ENCODE assay signal across 29 cellular contexts in the genomic region with DNA sequence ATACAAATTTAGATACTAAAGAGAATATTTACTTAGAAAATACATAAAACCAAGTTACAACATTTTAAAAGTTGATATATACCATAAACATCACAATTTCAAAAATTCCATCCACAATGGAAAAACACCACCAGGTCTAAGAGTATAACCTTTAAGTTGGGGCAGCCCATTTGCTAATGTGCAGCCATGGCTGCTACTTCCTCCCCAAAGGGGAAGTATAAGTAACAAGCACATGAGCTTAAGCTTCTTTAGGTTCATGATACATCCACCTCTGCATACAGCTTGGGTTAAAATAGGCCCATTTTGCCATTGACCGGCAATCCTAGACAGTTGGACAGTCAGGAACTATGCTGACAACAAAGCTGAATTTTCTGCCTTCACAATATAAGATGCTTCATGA. TPM values are rescaled to one million over a fixed set of nuclear protein-coding genes. Genes with fewer than 3 reads are reported as not detected.
"Had no signal": no experiment of that assay in that cellular context is flagged by ENCODE, and none has a peak within 500 bp of the region (broad histone marks: within the 10 kb centered on the region; RNA-seq: fewer than 3 reads in every experiment).

No MANE protein-coding gene starts in this region.

- H3K27me3 Mint-ChIP-seq: activated CD4-positive, alpha-beta memory T cell treated with anti-CD3 and anti-CD28 coated beads, Interleukin-2, amount 10 ng/mL, durations not matched to agents 7 days and 5 days; activated naive CD4-positive, alpha-beta T cell treated with anti-CD3 and anti-CD28 coated beads, Interleukin-2, amount 50 U/mL, for 24 hours; activated T-cell treated with anti-CD3 and anti-CD28 coated beads, Interleukin-2, amount 50 U/mL, for 24 hours; central memory CD8-positive, alpha-beta T cell; IgD-negative memory B cell had no signal

- H3K9me3 Mint-ChIP-seq: activated CD4-positive, alpha-beta memory T cell treated with anti-CD3 and anti-CD28 coated beads, Interleukin-2, amount 10 ng/mL, durations not matched to agents 7 days and 5 days; activated naive CD4-positive, alpha-beta T cell treated with anti-CD3 and anti-CD28 coated beads, Interleukin-2, amount 50 U/mL, for 24 hours; activated T-cell treated with anti-CD3 and anti-CD28 coated beads, Interleukin-2, amount 50 U/mL, for 24 hours; activated T-helper 1 cell treated with anti-CD3 and anti-CD28 coated beads, Interleukin-12 subunit alpha, Interleukin-12 subunit beta, Interleukin-2, Interleukin-4 antibody, amounts not matched to agents 30 ng/mL and 10 ng/mL and 1 ng/mL, durations not matched to agents 14 hours and 24 hours and 36 hours; T-cell had no signal

- H2AFZ ChIP-seq: PC-9 had no signal

- H3K27ac Mint-ChIP-seq: activated CD4-positive, alpha-beta memory T cell treated with anti-CD3 and anti-CD28 coated beads, Interleukin-2, amount 10 ng/mL, durations not matched to agents 7 days and 5 days; activated CD4-positive, alpha-beta T cell treated with anti-CD3 and anti-CD28 coated beads for 36 hours; activated T-cell treated with anti-CD3 and anti-CD28 coated beads, Interleukin-2, amount 50 U/mL, for 24 hours; activated T-helper 1 cell treated with anti-CD3 and anti-CD28 coated beads, Interleukin-12 subunit alpha, Interleukin-12 subunit beta, Interleukin-2, Interleukin-4 antibody, amounts not matched to agents 30 ng/mL and 10 ng/mL and 1 ng/mL, durations not matched to agents 14 hours and 24 hours and 36 hours; IgD-negative memory B cell; T-cell had no signal

- DNase-seq: activated CD4-positive, alpha-beta memory T cell treated with anti-CD3 and anti-CD28 coated beads, Interleukin-2, amount 10 ng/mL, durations not matched to agents 7 days and 5 days; activated CD4-positive, alpha-beta T cell treated with anti-CD3 and anti-CD28 coated beads for 36 hours; activated CD4-positive, alpha-beta T cell treated with anti-CD3 and anti-CD28 coated beads, Interleukin-2, amount 50 U/mL, for 1 hour; activated CD8-positive, alpha-beta memory T cell treated with anti-CD3 and anti-CD28 coated beads, Interleukin-2, amount 50 U/mL, for 4 hours; activated effector memory CD4-positive, alpha-beta T cell treated with Interleukin-2 at 50 U/mL for 16 hours; activated naive CD4-positive, alpha-beta T cell; activated T-cell treated with anti-CD3 and anti-CD28 coated beads, Interleukin-2, amount 50 U/mL, for 24 hours; aorta; MM.1S; NCI-H1092 treated with DMSO at 0.1 percent for 48 hours; NCI-H1417 treated with DMSO at 0.1 percent for 48 hours; NCI-H1694; NCI-H2029; NCI-H2107; NCI-H2171 treated with DMSO at 0.1 percent for 48 hours; NCI-H226; NCI-H526; NCI-H774; PC-9; SHP77 treated with DMSO at 0.1 percent for 48 hours; T-cell; T-helper 2 cell; T1000; WERI-Rb-1 had no signal

- H3K4me2 ChIP-seq: KMS-11, PC-9 had no signal

- H3K4me1 Mint-ChIP-seq: activated CD4-positive, alpha-beta memory T cell treated with anti-CD3 and anti-CD28 coated beads, Interleukin-2, amount 10 ng/mL, durations not matched to agents 7 days and 5 days; activated CD4-positive, alpha-beta T cell treated with anti-CD3 and anti-CD28 coated beads for 36 hours; activated naive CD4-positive, alpha-beta T cell treated with anti-CD3 and anti-CD28 coated beads, Interleukin-2, amount 50 U/mL, for 24 hours; central memory CD8-positive, alpha-beta T cell had no signal

- H3K36me3 ChIP-seq: WERI-Rb-1 had no signal

- H3K9ac ChIP-seq: KMS-11 had no signal

- ATAC-seq: activated CD4-positive, alpha-beta T cell treated with anti-CD3 and anti-CD28 coated beads for 36 hours; T-cell had no signal

- H3K36me3 Mint-ChIP-seq: activated naive CD4-positive, alpha-beta T cell treated with anti-CD3 and anti-CD28 coated beads, Interleukin-2, amount 50 U/mL, for 24 hours; T-cell had no signal

- H3K4me3 Mint-ChIP-seq: activated CD4-positive, alpha-beta memory T cell treated with anti-CD3 and anti-CD28 coated beads, Interleukin-2, amount 10 ng/mL, durations not matched to agents 7 days and 5 days; activated CD4-positive, alpha-beta T cell treated with anti-CD3 and anti-CD28 coated beads for 36 hours; activated naive CD4-positive, alpha-beta T cell treated with anti-CD3 and anti-CD28 coated beads, Interleukin-2, amount 50 U/mL, for 24 hours; activated T-cell treated with anti-CD3 and anti-CD28 coated beads, Interleukin-2, amount 50 U/mL, for 24 hours; activated T-helper 1 cell treated with anti-CD3 and anti-CD28 coated beads, Interleukin-12 subunit alpha, Interleukin-12 subunit beta, Interleukin-2, Interleukin-4 antibody, amounts not matched to agents 30 ng/mL and 10 ng/mL and 1 ng/mL, durations not matched to agents 14 hours and 24 hours and 36 hours; central memory CD8-positive, alpha-beta T cell; IgD-negative memory B cell; T-cell had no signal

- H3K4me3 ChIP-seq: PC-9 had no signal

- H3K27ac ChIP-seq: KMS-11, PC-9, WERI-Rb-1 had no signal

RNA-seq across cellular contexts. Expression of a gene that starts 16.6 kb away (rescaled TPM):
- total RNA-seq: activated CD4-positive, alpha-beta memory T cell treated with anti-CD3 and anti-CD28 coated beads, Interleukin-2, amount 10 ng/mL, durations not matched to agents 7 days and 5 days; activated CD4-positive, alpha-beta T cell treated with anti-CD3 and anti-CD28 coated beads for 36 hours; activated T-helper 1 cell treated with anti-CD3 and anti-CD28 coated beads, Interleukin-12 subunit alpha, Interleukin-12 subunit beta, Interleukin-2, Interleukin-4 antibody, amounts not matched to agents 30 ng/mL and 10 ng/mL and 1 ng/mL, durations not matched to agents 14 hours and 24 hours and 36 hours had no signal

RNA-seq across cellular contexts. Expression of a gene that starts 20.9 kb away (rescaled TPM):
- total RNA-seq: activated CD4-positive, alpha-beta memory T cell treated with anti-CD3 and anti-CD28 coated beads, Interleukin-2, amount 10 ng/mL, durations not matched to agents 7 days and 5 days; activated T-helper 1 cell treated with anti-CD3 and anti-CD28 coated beads, Interleukin-12 subunit alpha, Interleukin-12 subunit beta, Interleukin-2, Interleukin-4 antibody, amounts not matched to agents 30 ng/mL and 10 ng/mL and 1 ng/mL, durations not matched to agents 14 hours and 24 hours and 36 hours had no signal
- polyA plus RNA-seq: IgD-negative memory B cell had no signal
